Comparison of ENCODE assay signal across 9 cellular contexts in the genomic region with DNA sequence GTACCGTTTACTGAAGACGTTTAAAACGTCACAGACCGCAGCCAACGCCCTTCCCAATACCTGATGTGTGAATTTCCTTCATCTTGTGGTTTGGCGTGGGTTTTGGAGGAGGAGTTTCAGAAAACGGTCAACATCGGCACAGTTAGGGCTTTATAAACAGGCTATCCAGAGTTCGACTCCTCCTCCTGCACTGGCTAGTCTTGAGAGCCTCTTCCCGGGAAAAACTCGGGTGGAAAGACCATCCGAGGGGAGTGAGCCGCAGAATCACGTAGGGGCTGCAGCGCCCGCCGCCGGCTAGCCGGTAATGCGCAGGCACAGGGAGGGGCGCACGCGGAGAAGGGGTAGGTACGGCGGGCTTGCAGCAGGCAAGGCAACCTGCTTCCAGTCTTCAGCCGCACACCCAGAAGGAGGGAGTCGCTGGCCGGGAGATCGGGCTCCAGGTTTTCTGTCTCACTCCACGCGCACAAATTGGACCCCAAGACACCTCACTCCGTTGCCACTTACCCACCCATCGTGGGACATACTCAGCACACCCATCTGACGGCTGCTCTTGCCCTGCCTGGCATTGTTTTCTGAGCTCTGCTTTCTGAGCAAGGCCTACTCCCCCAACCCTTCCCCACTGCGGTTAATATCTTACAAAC. TPM values are rescaled to one million over a fixed set of nuclear protein-coding genes. Genes with fewer than 3 reads are reported as not detected.
DNase-seq lines count a peak whose midpoint lies in the region; FAIRE-seq and TF ChIP-seq lines count a peak whose summit lies in the region.
"Had no signal": no experiment of that assay in that cellular context is flagged by ENCODE, and none has a peak within 500 bp of the region (broad histone marks: within the 10 kb centered on the region; RNA-seq: fewer than 3 reads in every experiment).

No MANE protein-coding gene starts in this region.

- TF ChIP-seq POLR2A in Peyer's patch (IDR thresholded peaks at IDR 0.05): no peak

- H3K9me3 ChIP-seq in HUES6 (ENCODE audit: control insufficient read depth, insufficient read depth, low read depth, low read length): peaks cover 9% of the 10 kb centered on the region
- no peaks in the 10 kb centered on the region for H3K9me3 ChIP-seq in astrocyte (ENCODE audit: insufficient read depth, low read depth, low read length)
- peaks cover 0 to 8% (median 0%) of the 10 kb centered on the region in 4 donors for H3K9me3 ChIP-seq in Peyer's patch

- H3K4me2 ChIP-seq in astrocyte (ENCODE audit: low read length): peak overlapping the region; percentile 85

- no peak overlapping the region for H3K27ac Mint-ChIP-seq in astrocyte (ENCODE audit: unreplicated experiment)

- H3K27ac ChIP-seq in HUES6 (ENCODE audit: low read depth, low read length) (no peak overlapping the region), astrocyte (ENCODE audit: low read depth, low read length) (no peak overlapping the region), Peyer's patch (no peak overlapping the region), substantia nigra (ENCODE audit: low read depth, low read length, poor library complexity, severe bottlenecking) (no peak overlapping the region)
- H3K27ac ChIP-seq: SK-N-MC had no signal

- H3K4me1 Mint-ChIP-seq in astrocyte (ENCODE audit: low read depth, unreplicated experiment): no peaks in the 10 kb centered on the region

- DNase-seq in astrocyte (ENCODE audit: low read depth) (peak; percentile 75), iPS-NIHi7 (ENCODE audit: extremely low spot score) (peak; percentile 69), Peyer's patch (no peak), NCI-H187 (lab: John Stamatoyannopoulos, UW) (no peak), anterior cingulate cortex (lab: John Stamatoyannopoulos, UW) (no peak), substantia nigra (lab: John Stamatoyannopoulos, UW) (no peak)
- DNase-seq in stimulated activated CD8-positive, alpha-beta memory T cell treated with anti-CD3 and anti-CD28 coated beads, Interleukin-15, amount 100 ng/mL, for 48 hours (ENCODE audit: low read depth in 2 of 2): peak; percentile 2 to 24

- H4K20me1 ChIP-seq in astrocyte (ENCODE audit: insufficient read depth, low read length): no peaks in the 10 kb centered on the region

- H3K27me3 Mint-ChIP-seq in astrocyte (ENCODE audit: low read depth, unreplicated experiment): no peaks in the 10 kb centered on the region

- H3K4me3 ChIP-seq in HUES6 (ENCODE audit: low read depth, low read length): peak overlapping the region; percentile 49; the same call in 1 of the 2 replicates
- peak overlapping the region; percentile 53 for H3K4me3 ChIP-seq in astrocyte (ENCODE audit: insufficient read depth, low read depth, low read length)
- peak overlapping the region in 2 of 4 donors; percentile 23 to 35 for H3K4me3 ChIP-seq in Peyer's patch
- H3K4me3 ChIP-seq: SK-N-MC had no signal

- H3K4me1 ChIP-seq in HUES6 (ENCODE audit: control insufficient read depth, insufficient read depth, low read length): no peaks in the 10 kb centered on the region
- peaks cover 5% of the 10 kb centered on the region for H3K4me1 ChIP-seq in astrocyte (ENCODE audit: insufficient read depth, low read length)
- peaks cover 0 to 8% (median 0%) of the 10 kb centered on the region in 4 donors for H3K4me1 ChIP-seq in Peyer's patch

- no peak overlapping the region for H3K9ac ChIP-seq in HUES6 (ENCODE audit: low read length)
- H3K9ac ChIP-seq in astrocyte (ENCODE audit: low read length): peak overlapping the region; percentile 45

- H3K27me3 ChIP-seq in HUES6 (ENCODE audit: control insufficient read depth, insufficient read depth, low read length): no peaks in the 10 kb centered on the region
- H3K27me3 ChIP-seq in astrocyte (ENCODE audit: insufficient read depth, low read length): no peaks in the 10 kb centered on the region
- no peaks in the 10 kb centered on the region for H3K27me3 ChIP-seq in Peyer's patch

- H3K9me3 Mint-ChIP-seq in astrocyte (ENCODE audit: unreplicated experiment): peaks cover 4% of the 10 kb centered on the region

- no peak for TF ChIP-seq CTCF in astrocyte (IDR thresholded peaks at IDR 0.05; ENCODE audit: insufficient read depth, low read depth, low read length)
- no peak for TF ChIP-seq CTCF in Peyer's patch (IDR thresholded peaks at IDR 0.05)

- H2AFZ ChIP-seq in astrocyte (ENCODE audit: low read depth, low read length): peak overlapping the region; percentile 76

- no peak overlapping the region for H3K4me3 Mint-ChIP-seq in astrocyte (ENCODE audit: unreplicated experiment)

- FAIRE-seq in astrocyte (lab: Jason Lieb, UNC): no peak

- H3K79me2 ChIP-seq in astrocyte (ENCODE audit: insufficient read depth, low read length): no peaks in the 10 kb centered on the region

- peaks cover 2% of the 10 kb centered on the region; the same call in 1 of the 2 replicates for H3K36me3 ChIP-seq in HUES6 (ENCODE audit: control insufficient read depth, insufficient read depth, low read length)
- H3K36me3 ChIP-seq in astrocyte (ENCODE audit: insufficient read depth, low read length): no peaks in the 10 kb centered on the region
- H3K36me3 ChIP-seq in Peyer's patch: no peaks in the 10 kb centered on the region

- no peaks in the 10 kb centered on the region for H3K36me3 Mint-ChIP-seq in astrocyte (ENCODE audit: low read depth, unreplicated experiment)

RNA-seq across cellular contexts. Expression of a gene that starts 25.4 kb away (rescaled TPM):
- total RNA-seq in astrocyte: 12.5 and 14.1 TPM in 2 replicates
- 10 to 100 TPM in 2 of 4 donors, 1 to 10 TPM in 2; 7.2 to 14.9 (median 10.9) TPM for total RNA-seq in Peyer's patch

RNA-seq across cellular contexts. Expression of a gene that starts 33.0 kb away (rescaled TPM):
- 1.1 and 1.5 TPM in 2 replicates for total RNA-seq in astrocyte
- 1 to 10 TPM in 1 of 4 donors, not detected in 3; 2.5 TPM for total RNA-seq in Peyer's patch

Comparison
In these comparisons a context has a peak if more than half of its experiments do, and no peak if none do; other contexts are left out.
1. DNase-seq: peak in astrocyte (single experiment), iPS-NIHi7 (single experiment) and stimulated activated CD8-positive, alpha-beta memory T cell treated with anti-CD3 and anti-CD28 coated beads, Interleukin-15, amount 100 ng/mL, for 48 hours (2 of 2); none in Peyer's patch (0 of 3), NCI-H187 (0 of 2), anterior cingulate cortex (0 of 58) and substantia nigra (0 of 49).